Comparison of ENCODE assay signal across 1 cellular context in the genomic region with DNA sequence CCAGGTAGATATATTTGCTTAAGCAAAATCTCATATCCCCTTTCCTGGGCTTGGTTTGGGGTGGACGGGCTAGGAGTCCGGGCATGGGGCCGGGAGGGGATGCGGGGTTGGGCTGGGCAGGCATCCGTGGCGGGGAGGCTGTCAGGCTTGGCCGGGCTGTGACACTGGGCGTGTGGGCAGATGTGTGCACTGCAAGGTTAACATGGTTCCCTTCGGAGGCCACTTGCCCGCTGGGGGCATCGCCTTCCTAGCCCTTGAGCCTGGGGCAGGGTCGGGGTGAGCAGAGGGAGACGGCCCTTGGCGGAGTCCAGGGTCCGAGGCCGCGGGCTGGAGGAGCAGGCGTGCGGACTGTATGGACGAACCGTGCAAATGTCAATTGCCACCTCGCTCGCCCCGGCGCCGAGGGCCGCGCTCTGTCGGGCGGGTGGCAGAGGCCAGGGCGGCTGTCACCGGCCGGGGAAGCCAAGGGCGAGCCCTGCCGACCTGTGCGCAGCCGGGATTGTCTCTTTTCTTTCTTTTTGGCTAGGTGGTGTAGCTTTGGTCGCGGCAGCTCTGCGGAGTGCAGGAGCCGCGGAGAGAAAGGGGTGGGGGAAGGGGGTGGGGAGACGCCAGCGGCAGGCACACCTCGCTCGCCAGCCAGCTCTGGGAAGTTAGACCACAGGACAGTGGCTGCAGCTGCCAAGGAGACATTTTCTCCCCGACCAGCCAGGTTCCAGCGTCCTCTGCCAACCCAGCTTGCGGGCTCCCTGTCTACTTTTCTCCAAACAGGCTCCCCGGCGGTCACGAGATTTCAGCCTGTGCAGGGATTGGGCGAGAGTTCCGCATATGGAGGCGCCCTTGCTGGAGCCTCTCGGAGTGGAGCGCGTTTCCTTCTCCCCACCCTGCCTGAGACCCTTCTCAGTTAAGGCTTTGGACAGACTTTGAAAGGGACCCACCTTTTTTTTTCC.
TF ChIP-seq lines count a peak whose summit lies in the region.

No MANE protein-coding gene starts in this region.

TF ChIP-seq in HepG2, 621 proteins besides CTCF, POLR2A, EP300 and RAD21 (continued from another document and continues in another):
- TF ChIP-seq, protein P1, sequence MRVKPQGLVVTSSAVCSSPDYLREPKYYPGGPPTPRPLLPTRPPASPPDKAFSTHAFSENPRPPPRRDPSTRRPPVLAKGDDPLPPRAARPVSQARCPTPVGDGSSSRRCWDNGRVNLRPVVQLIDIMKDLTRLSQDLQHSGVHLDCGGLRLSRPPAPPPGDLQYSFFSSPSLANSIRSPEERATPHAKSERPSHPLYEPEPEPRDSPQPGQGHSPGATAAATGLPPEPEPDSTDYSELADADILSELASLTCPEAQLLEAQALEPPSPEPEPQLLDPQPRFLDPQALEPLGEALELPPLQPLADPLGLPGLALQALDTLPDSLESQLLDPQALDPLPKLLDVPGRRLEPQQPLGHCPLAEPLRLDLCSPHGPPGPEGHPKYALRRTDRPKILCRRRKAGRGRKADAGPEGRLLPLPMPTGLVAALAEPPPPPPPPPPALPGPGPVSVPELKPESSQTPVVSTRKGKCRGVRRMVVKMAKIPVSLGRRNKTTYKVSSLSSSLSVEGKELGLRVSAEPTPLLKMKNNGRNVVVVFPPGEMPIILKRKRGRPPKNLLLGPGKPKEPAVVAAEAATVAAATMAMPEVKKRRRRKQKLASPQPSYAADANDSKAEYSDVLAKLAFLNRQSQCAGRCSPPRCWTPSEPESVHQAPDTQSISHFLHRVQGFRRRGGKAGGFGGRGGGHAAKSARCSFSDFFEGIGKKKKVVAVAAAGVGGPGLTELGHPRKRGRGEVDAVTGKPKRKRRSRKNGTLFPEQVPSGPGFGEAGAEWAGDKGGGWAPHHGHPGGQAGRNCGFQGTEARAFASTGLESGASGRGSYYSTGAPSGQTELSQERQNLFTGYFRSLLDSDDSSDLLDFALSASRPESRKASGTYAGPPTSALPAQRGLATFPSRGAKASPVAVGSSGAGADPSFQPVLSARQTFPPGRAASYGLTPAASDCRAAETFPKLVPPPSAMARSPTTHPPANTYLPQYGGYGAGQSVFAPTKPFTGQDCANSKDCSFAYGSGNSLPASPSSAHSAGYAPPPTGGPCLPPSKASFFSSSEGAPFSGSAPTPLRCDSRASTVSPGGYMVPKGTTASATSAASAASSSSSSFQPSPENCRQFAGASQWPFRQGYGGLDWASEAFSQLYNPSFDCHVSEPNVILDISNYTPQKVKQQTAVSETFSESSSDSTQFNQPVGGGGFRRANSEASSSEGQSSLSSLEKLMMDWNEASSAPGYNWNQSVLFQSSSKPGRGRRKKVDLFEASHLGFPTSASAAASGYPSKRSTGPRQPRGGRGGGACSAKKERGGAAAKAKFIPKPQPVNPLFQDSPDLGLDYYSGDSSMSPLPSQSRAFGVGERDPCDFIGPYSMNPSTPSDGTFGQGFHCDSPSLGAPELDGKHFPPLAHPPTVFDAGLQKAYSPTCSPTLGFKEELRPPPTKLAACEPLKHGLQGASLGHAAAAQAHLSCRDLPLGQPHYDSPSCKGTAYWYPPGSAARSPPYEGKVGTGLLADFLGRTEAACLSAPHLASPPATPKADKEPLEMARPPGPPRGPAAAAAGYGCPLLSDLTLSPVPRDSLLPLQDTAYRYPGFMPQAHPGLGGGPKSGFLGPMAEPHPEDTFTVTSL (CRISPR knock-in tag; IDR thresholded peaks at IDR 0.05; ENCODE audit: borderline replicate concordance): no peak
- TF ChIP-seq GTF3A (CRISPR knock-in tag; conservative IDR thresholded peaks at IDR 0.05) (no peak), ZNF33B (CRISPR knock-in tag; IDR thresholded peaks at IDR 0.05) (no peak), HMG20B (CRISPR knock-in tag; conservative IDR thresholded peaks at IDR 0.05) (no peak), ZNF792 (CRISPR knock-in tag; IDR thresholded peaks at IDR 0.05) (peak; percentile 48; the same call in 1 of the 2 replicates), ZNF580 (CRISPR knock-in tag; IDR thresholded peaks at IDR 0.05; ENCODE audit: borderline replicate concordance, low read depth) (peak; percentile 46; the same call in 1 of the 2 replicates), SRSF4 (IDR thresholded peaks at IDR 0.05; ENCODE audit: low read depth, low read length, poor library complexity, severe bottlenecking) (no peak), NR1H2 (CRISPR knock-in tag; IDR thresholded peaks at IDR 0.05; ENCODE audit: borderline replicate concordance, low read depth) (no peak), FOXA3 (CRISPR knock-in tag; IDR thresholded peaks at IDR 0.05) (no peak), ZNF260 (CRISPR knock-in tag; IDR thresholded peaks at IDR 0.05; ENCODE audit: borderline replicate concordance, low read depth) (no peak), AHR (CRISPR knock-in tag; IDR thresholded peaks at IDR 0.05) (no peak), ZNF451 (CRISPR knock-in tag; IDR thresholded peaks at IDR 0.05) (no peak), DNMT1 (CRISPR knock-in tag; IDR thresholded peaks at IDR 0.05) (0 out of 2 replicates have a peak, but pooled peaks have one; percentile 64), ZNF883 (CRISPR knock-in tag; IDR thresholded peaks at IDR 0.05; ENCODE audit: not compliant biosample characterization) (peak; percentile 44), ZKSCAN5 (CRISPR knock-in tag; IDR thresholded peaks at IDR 0.05) (no peak), ZBTB3 (CRISPR knock-in tag; IDR thresholded peaks at IDR 0.05; ENCODE audit: borderline replicate concordance, low read depth) (no peak), MZF1 (CRISPR knock-in tag; IDR thresholded peaks at IDR 0.05; ENCODE audit: borderline replicate concordance) (no peak), USF2 (IDR thresholded peaks at IDR 0.05; ENCODE audit: low read depth, low read length) (no peak), USF2 (CRISPR knock-in tag; IDR thresholded peaks at IDR 0.05; ENCODE audit: borderline replicate concordance) (peak; percentile 68; the same call in 1 of the 2 replicates), POLR2AphosphoS2 (IDR thresholded peaks at IDR 0.05; ENCODE audit: low read depth, low read length) (no peak), POGK (CRISPR knock-in tag; conservative IDR thresholded peaks at IDR 0.05) (no peak; the same call in none of the 2 replicates), KLF12 (CRISPR knock-in tag; IDR thresholded peaks at IDR 0.05; ENCODE audit: borderline replicate concordance) (peak; percentile 43; the same call in 1 of the 2 replicates), TP53 (CRISPR knock-in tag; conservative IDR thresholded peaks at IDR 0.05) (no peak), IRX3 (CRISPR knock-in tag; IDR thresholded peaks at IDR 0.05; ENCODE audit: borderline replicate concordance, low read depth) (no peak), ZNF530 (CRISPR knock-in tag; IDR thresholded peaks at IDR 0.05; ENCODE audit: low read depth) (no peak), HIVEP1 (CRISPR knock-in tag; IDR thresholded peaks at IDR 0.05) (no peak), ZNF670 (CRISPR knock-in tag; IDR thresholded peaks at IDR 0.05; ENCODE audit: borderline replicate concordance) (no peak), ZNF382 (CRISPR knock-in tag; IDR thresholded peaks at IDR 0.05; ENCODE audit: borderline replicate concordance) (no peak), NFE2L2 (IDR thresholded peaks at IDR 0.05; ENCODE audit: low read length) (no peak), ARID2 (CRISPR knock-in tag; IDR thresholded peaks at IDR 0.05; ENCODE audit: borderline replicate concordance) (no peak), IKZF5 (CRISPR knock-in tag; IDR thresholded peaks at IDR 0.05) (no peak), KMT2A (CRISPR knock-in tag; IDR thresholded peaks at IDR 0.05) (peak; percentile 58), GATAD1 (CRISPR knock-in tag; IDR thresholded peaks at IDR 0.05) (0 out of 2 replicates have a peak, but pooled peaks have one; percentile 17), ZFP36L1 (CRISPR knock-in tag; IDR thresholded peaks at IDR 0.05) (0 out of 2 replicates have a peak, but pooled peaks have one; percentile 45)
- TF ChIP-seq, protein P2, sequence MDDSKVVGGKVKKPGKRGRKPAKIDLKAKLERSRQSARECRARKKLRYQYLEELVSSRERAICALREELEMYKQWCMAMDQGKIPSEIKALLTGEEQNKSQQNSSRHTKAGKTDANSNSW (CRISPR knock-in tag; IDR thresholded peaks at IDR 0.05; ENCODE audit: borderline replicate concordance): no peak
- TF ChIP-seq, protein P3, sequence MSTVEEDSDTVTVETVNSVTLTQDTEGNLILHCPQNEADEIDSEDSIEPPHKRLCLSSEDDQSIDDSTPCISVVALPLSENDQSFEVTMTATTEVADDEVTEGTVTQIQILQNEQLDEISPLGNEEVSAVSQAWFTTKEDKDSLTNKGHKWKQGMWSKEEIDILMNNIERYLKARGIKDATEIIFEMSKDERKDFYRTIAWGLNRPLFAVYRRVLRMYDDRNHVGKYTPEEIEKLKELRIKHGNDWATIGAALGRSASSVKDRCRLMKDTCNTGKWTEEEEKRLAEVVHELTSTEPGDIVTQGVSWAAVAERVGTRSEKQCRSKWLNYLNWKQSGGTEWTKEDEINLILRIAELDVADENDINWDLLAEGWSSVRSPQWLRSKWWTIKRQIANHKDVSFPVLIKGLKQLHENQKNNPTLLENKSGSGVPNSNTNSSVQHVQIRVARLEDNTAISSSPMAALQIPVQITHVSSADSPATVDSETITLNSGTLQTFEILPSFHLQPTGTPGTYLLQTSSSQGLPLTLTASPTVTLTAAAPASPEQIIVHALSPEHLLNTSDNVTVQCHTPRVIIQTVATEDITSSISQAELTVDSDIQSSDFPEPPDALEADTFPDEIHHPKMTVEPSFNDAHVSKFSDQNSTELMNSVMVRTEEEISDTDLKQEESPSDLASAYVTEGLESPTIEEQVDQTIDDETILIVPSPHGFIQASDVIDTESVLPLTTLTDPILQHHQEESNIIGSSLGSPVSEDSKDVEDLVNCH (CRISPR knock-in tag; IDR thresholded peaks at IDR 0.05): no peak
- TF ChIP-seq, protein P4, sequence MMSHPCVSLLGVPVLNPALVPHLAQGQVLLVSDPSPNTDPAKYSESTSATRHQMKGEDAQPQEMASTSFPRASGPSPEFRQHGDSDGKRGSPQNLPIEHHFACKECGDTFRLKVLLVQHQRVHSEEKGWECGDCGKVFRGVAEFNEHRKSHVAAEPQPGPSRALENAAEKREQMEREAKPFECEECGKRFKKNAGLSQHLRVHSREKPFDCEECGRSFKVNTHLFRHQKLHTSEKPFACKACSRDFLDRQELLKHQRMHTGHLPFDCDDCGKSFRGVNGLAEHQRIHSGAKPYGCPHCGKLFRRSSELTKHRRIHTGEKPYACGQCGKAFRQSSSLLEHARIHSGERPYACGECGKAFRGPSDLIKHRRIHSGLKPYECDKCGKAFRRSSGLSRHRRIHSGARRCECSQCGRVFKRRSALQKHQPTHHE (CRISPR knock-in tag; IDR thresholded peaks at IDR 0.05; ENCODE audit: borderline replicate concordance): no peak
- TF ChIP-seq, protein P5, sequence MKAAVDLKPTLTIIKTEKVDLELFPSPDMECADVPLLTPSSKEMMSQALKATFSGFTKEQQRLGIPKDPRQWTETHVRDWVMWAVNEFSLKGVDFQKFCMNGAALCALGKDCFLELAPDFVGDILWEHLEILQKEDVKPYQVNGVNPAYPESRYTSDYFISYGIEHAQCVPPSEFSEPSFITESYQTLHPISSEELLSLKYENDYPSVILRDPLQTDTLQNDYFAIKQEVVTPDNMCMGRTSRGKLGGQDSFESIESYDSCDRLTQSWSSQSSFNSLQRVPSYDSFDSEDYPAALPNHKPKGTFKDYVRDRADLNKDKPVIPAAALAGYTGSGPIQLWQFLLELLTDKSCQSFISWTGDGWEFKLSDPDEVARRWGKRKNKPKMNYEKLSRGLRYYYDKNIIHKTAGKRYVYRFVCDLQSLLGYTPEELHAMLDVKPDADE (CRISPR knock-in tag; IDR thresholded peaks at IDR 0.05): no peak
